Comparison of ENCODE assay signal across 22 cellular contexts in genomic region chr16:77835111-77835510, GRCh38. TPM values are rescaled to one million over a fixed set of nuclear protein-coding genes. Genes with fewer than 3 reads are reported as not detected.
DNase-seq lines count a peak whose midpoint lies in the region; ATAC-seq and TF ChIP-seq lines count a peak whose summit lies in the region.
"Had no signal": no experiment of that assay in that cellular context is flagged by ENCODE, and none has a peak within 500 bp of the region (broad histone marks: within the 10 kb centered on the region; RNA-seq: fewer than 3 reads in every experiment).

No MANE protein-coding gene starts in this region.

- no peaks in the 10 kb centered on the region for H3K79me2 ChIP-seq in fibroblast of lung (ENCODE audit: control insufficient read depth, insufficient read depth, low read length)

- H3K27me3 ChIP-seq in SJSA1 (replicated peaks) (no peaks in the 10 kb centered on the region), fibroblast of lung (ENCODE audit: control insufficient read depth, insufficient read depth, low read length) (no peaks in the 10 kb centered on the region)
- H3K27me3 ChIP-seq: BLaER1, MG63 had no signal

- H3K4me1 ChIP-seq in SJSA1 (replicated peaks) = peaks cover 27% of the 10 kb centered on the region
- peaks cover 2% of the 10 kb centered on the region for H3K4me1 ChIP-seq in fibroblast of lung (ENCODE audit: control insufficient read depth, extremely low read depth, insufficient read depth, low read length)
- H3K4me1 ChIP-seq: BLaER1 had no signal

- H3K27me3 Mint-ChIP-seq in nephron (ENCODE audit: low read depth) = peaks cover 7% of the 10 kb centered on the region

- H3K9me3 Mint-ChIP-seq in nephron = no peaks in the 10 kb centered on the region
- H3K9me3 Mint-ChIP-seq: CD4-positive, alpha-beta memory T cell had no signal

- peak overlapping the region; percentile 52 to 90 (median 77) for H3K27ac Mint-ChIP-seq in nephron
- H3K27ac Mint-ChIP-seq: CD4-positive, alpha-beta memory T cell; IgD-negative memory B cell had no signal

- no peak overlapping the region for H3K9ac ChIP-seq in fibroblast of lung (ENCODE audit: insufficient read depth, low read length)
- H3K9ac ChIP-seq: BLaER1 had no signal

- H3K36me3 Mint-ChIP-seq in nephron (ENCODE audit: low read depth) = no peaks in the 10 kb centered on the region
- H3K36me3 Mint-ChIP-seq: CD4-positive, alpha-beta memory T cell had no signal

- H3K9me3 ChIP-seq in SJSA1 (replicated peaks) (no peaks in the 10 kb centered on the region), fibroblast of lung (ENCODE audit: control insufficient read depth, insufficient read depth, low read depth, low read length) (no peaks in the 10 kb centered on the region)
- H3K9me3 ChIP-seq: BLaER1, MG63 had no signal

- H2AFZ ChIP-seq in fibroblast of lung (ENCODE audit: low read length) = no peak overlapping the region

- peak overlapping the region; percentile 98 for H3K27ac ChIP-seq in SJSA1
- H3K27ac ChIP-seq in fibroblast of lung (ENCODE audit: insufficient read depth, low read length) = no peak overlapping the region
- H3K27ac ChIP-seq: BLaER1, HL-60 had no signal

- TF ChIP-seq CTCF in fibroblast of lung (conservative IDR thresholded peaks at IDR 0.05 in 1 of 2, IDR thresholded peaks at IDR 0.05 in 1 of 2; ENCODE audit: low read depth in 1 of 2, low read length in 2 of 2) (no peak), nephron (IDR thresholded peaks at IDR 0.05; ENCODE audit: unreplicated experiment in 3 of 3) (no peak)

- H3K36me3 ChIP-seq in SJSA1 (no peaks in the 10 kb centered on the region), fibroblast of lung (ENCODE audit: control insufficient read depth, insufficient read depth, low read length) (no peaks in the 10 kb centered on the region)
- H3K36me3 ChIP-seq: BLaER1, MG63 had no signal

- peaks cover 28% of the 10 kb centered on the region for H3K4me1 Mint-ChIP-seq in nephron
- H3K4me1 Mint-ChIP-seq: CD4-positive, alpha-beta memory T cell; IgD-negative memory B cell had no signal

- no peak overlapping the region for H3K4me3 Mint-ChIP-seq in nephron
- H3K4me3 Mint-ChIP-seq: CD4-positive, alpha-beta memory T cell; IgD-negative memory B cell had no signal

- no peak overlapping the region for H3K4me2 ChIP-seq in fibroblast of lung (ENCODE audit: extremely low read depth, insufficient read depth, low read length)
- H3K4me2 ChIP-seq: BLaER1 had no signal

- no peaks in the 10 kb centered on the region for H4K20me1 ChIP-seq in fibroblast of lung (ENCODE audit: control insufficient read depth, extremely low read depth, insufficient read depth, low read length)
- H4K20me1 ChIP-seq: BLaER1 had no signal

- no peak overlapping the region for H3K4me3 ChIP-seq in SJSA1
- no peak overlapping the region for H3K4me3 ChIP-seq in fibroblast of lung (replicated peaks in 1 of 4; ENCODE audit: control extremely low read depth in 1 of 4, insufficient read depth in 1 of 4, low read depth in 3 of 4, low read length in 4 of 4)
- H3K4me3 ChIP-seq: BLaER1, MG63 had no signal

- peak; percentile 42 for DNase-seq in EH (ENCODE audit: low read depth)
- DNase-seq in SJSA1 (ENCODE audit: low read depth in 1 of 2, low spot score in 2 of 2) = no peak
- DNase-seq in fibroblast of lung (ENCODE audit: low read depth in 2 of 2) = peak; percentile 17 to 60
- DNase-seq in stimulated activated CD4-positive, alpha-beta T cell treated with anti-CD3 and anti-CD28 coated beads, Interleukin-1b, Interleukin-23, amount 100 ng/mL, for 48 hours = no peak
- no peak for DNase-seq in ureter (ENCODE audit: low spot score)
- DNase-seq in NCI-H1436 treated with DMSO at 0.1 percent for 48 hours (lab: John Stamatoyannopoulos, UW) = no peak
- DNase-seq: CD4-positive, alpha-beta memory T cell; Kasumi-1; MG63; NCI-H1092; NCI-H1694; NCI-H2081 treated with DMSO at 0.1 percent for 48 hours; NCI-H510A; NCI-H748 treated with DMSO at 0.1 percent for 48 hours; NK-92 treated with Interleukin-12 subunit alpha and Interleukin-12 subunit beta, amount 100 ng/mL, for 24 hours; SHP77 had no signal

- no peak for ATAC-seq in HG03159 (IDR thresholded peaks at IDR 0.05; ENCODE audit: unreplicated experiment)

RNA-seq across cellular contexts. Expression of gene VAT1L, which starts 46.7 kb away (rescaled TPM):
- 0.24 and 1.2 TPM in 2 replicates for total RNA-seq in SJSA1 (2014; rRNA removed; shearing (Covaris generic))
- total RNA-seq in fibroblast of lung = 15.7 and 86.9 TPM in 2 replicates
- polyA plus RNA-seq in fibroblast of lung = 17.9 and 58.2 TPM in 2 replicates
- polyA plus RNA-seq in fibroblast of lung (2012) = 13.1 and 40.9 TPM in 2 replicates
- polyA minus RNA-seq in fibroblast of lung (ENCODE audit: low replicate concordance) = 9.5 and 34.2 TPM in 2 replicates
- 0.65 TPM for total RNA-seq in ureter
- total RNA-seq: CD4-positive, alpha-beta memory T cell; OCI-LY7 had no signal
- polyA plus RNA-seq: CD4-positive, alpha-beta memory T cell; IgD-negative memory B cell had no signal

Comparison
In these comparisons a context has a peak if more than half of its experiments do, and no peak if none do; other contexts are left out.
1. DNase-seq: peak in EH (single experiment) and fibroblast of lung (2 of 2); none in SJSA1 (0 of 2), stimulated activated CD4-positive, alpha-beta T cell treated with anti-CD3 and anti-CD28 coated beads, Interleukin-1b, Interleukin-23, amount 100 ng/mL, for 48 hours (single experiment), ureter (single experiment) and NCI-H1436 treated with DMSO at 0.1 percent for 48 hours (single experiment).